ENCODE assay signal across 8 cellular contexts in genomic region chr12:14365294-14366210, GRCh38. TPM values are rescaled to one million over a fixed set of nuclear protein-coding genes. Genes with fewer than 3 reads are reported as not detected.
DNase-seq lines count a peak whose midpoint lies in the region; ATAC-seq, FAIRE-seq and TF ChIP-seq lines count a peak whose summit lies in the region.

TSS of gene ATF7IP (plus strand) at chr12:14365682. CDS start at chr12:14423916, 58,234 bp downstream.

- CTCF ChIA-PET in A549 (lab: Yijun Ruan, JAX), result interaction anchor here (0.6 to 2.2 kb wide), 14 partner anchors 10 to 1534 kb away, joined by 3 to 7 read pairs (median 3); no protein-coding TSS in a partner anchor

- H3K27me3 ChIP-seq in bronchial epithelial cell (ENCODE audit: control insufficient read depth, insufficient read depth, low read length) (no peaks in the 10 kb centered on the region), small intestine (ENCODE audit: control insufficient read depth in 2 of 2, insufficient read depth in 2 of 2, low read length in 2 of 2) (no peaks in the 10 kb centered on the region)

- H3K4me3 ChIP-seq in A549 (peak within 1 kb of the TSS; percentile 59), WI38 (ENCODE audit: low read depth, low read length) (peak within 1 kb of the TSS; percentile 75), bronchial epithelial cell (ENCODE audit: low read depth, low read length) (peak within 1 kb of the TSS; percentile 75), small intestine (ENCODE audit: low read depth in 1 of 2, low read length in 2 of 2) (peak within 1 kb of the TSS; percentile 34 to 90)

- TF ChIP-seq POLR2A in A549 (IDR thresholded peaks at IDR 0.05; ENCODE audit: low read length), result peak; percentile 77
- peak; percentile 60 for TF ChIP-seq POLR2A in GM18526 (IDR thresholded peaks at IDR 0.05; ENCODE audit: extremely low read depth, insufficient read length)

- TF ChIP-seq CTCF in A549 (IDR thresholded peaks at IDR 0.05) (peak; percentile 54), WI38 (IDR thresholded peaks at IDR 0.05; ENCODE audit: low read depth, low read length) (no peak), bronchial epithelial cell (IDR thresholded peaks at IDR 0.05; ENCODE audit: insufficient read depth, low read length, severe bottlenecking) (peak; percentile 25)

- peak within 1 kb of the TSS; percentile 61 for H3K4me2 ChIP-seq in A549

- TF ChIP-seq RAD21 in A549 (conservative IDR thresholded peaks at IDR 0.05 in 1 of 2, IDR thresholded peaks at IDR 0.05 in 1 of 2), result peak; percentile 46 to 50

- FAIRE-seq in A549 (lab: Jason Lieb, UNC) (peak; percentile 82), bronchial epithelial cell (lab: Jason Lieb, UNC) (peak; percentile 70), small intestine (lab: Jason Lieb, UNC) (peak; percentile 86)

- POLR2A ChIA-PET in A549 (lab: Yijun Ruan, JAX), result interaction anchor here (0.6 to 1.7 kb wide), 18 partner anchors 10 to 1297 kb away, joined by 3 to 24 read pairs (median 5); partner anchors contain the start of genes C12orf60 and WBP11

- DNase-seq in A549 (ENCODE audit: low read depth in 1 of 2, low spot score in 1 of 2), result peak; percentile 99 to 100
- DNase-seq in NCI-H2171 treated with DMSO at 0.1 percent for 48 hours (lab: John Stamatoyannopoulos, UW), result peak; percentile 91
- peak; percentile 92 for DNase-seq in bronchial epithelial cell (ENCODE audit: low read depth)
- peak; percentile 98 for DNase-seq in iPS-NIHi11 (ENCODE audit: low spot score)
- DNase-seq in small intestine, result peak; percentile 99

- H3K27ac ChIP-seq in A549, result peak within 1 kb of the TSS; percentile 86 to 94
- H3K27ac ChIP-seq in small intestine (ENCODE audit: low read depth in 1 of 2, low read length in 1 of 2), result peak within 1 kb of the TSS; percentile 67 to 100

- no peak for TF ChIP-seq EP300 in A549 (IDR thresholded peaks at IDR 0.05)

- H3K36me3 ChIP-seq in bronchial epithelial cell (ENCODE audit: control insufficient read depth, insufficient read depth, low read length), result no peaks in the 10 kb centered on the region
- no peaks in the 10 kb centered on the region for H3K36me3 ChIP-seq in small intestine (ENCODE audit: control insufficient read depth in 2 of 2, insufficient read depth in 2 of 2, low read length in 2 of 2)

- peak; percentile 98 to 99 for ATAC-seq in A549
- ATAC-seq in HG03066 (IDR thresholded peaks at IDR 0.05; ENCODE audit: low read depth, unreplicated experiment), result peak; percentile 64

- H3K4me1 ChIP-seq in A549 (no peaks in the 10 kb centered on the region), small intestine (ENCODE audit: control insufficient read depth in 2 of 2, insufficient read depth in 1 of 2, low read depth in 1 of 2, low read length in 1 of 2) (peaks cover 0 to 2% of the 10 kb centered on the region in 2 donors)

- WGBS in A549 (ENCODE audit: missing lambda C conversion rate), result under 1% methylated on average over 55 of the region's 55 CpGs
- 0 to 1% (median 0%) methylated on average over 55 of the region's 55 CpGs for WGBS in small intestine, 3 donors

- no peaks in the 10 kb centered on the region for H3K9me3 ChIP-seq in A549
- no peaks in the 10 kb centered on the region for H3K9me3 ChIP-seq in small intestine (ENCODE audit: control insufficient read depth, low read depth)

TF ChIP-seq in A549, 52 proteins besides CTCF, POLR2A, EP300 and RAD21:
- TF ChIP-seq PHF8 (IDR thresholded peaks at IDR 0.05; ENCODE audit: borderline replicate concordance, low read depth) (peak; percentile 61), MAFK (IDR thresholded peaks at IDR 0.05; ENCODE audit: partially characterized antibody) (peak; percentile 40), KDM5A (IDR thresholded peaks at IDR 0.05) (no peak), USF2 (IDR thresholded peaks at IDR 0.05) (peak; percentile 92), NFE2L2 (conservative IDR thresholded peaks at IDR 0.05; ENCODE audit: low read length) (no peak), HOXA7 (CRISPR knock-in tag; IDR thresholded peaks at IDR 0.05) (no peak), HOXB5 (CRISPR knock-in tag; IDR thresholded peaks at IDR 0.05) (0 out of 2 replicates have a peak, but pooled peaks have one; percentile 44), RFX5 (IDR thresholded peaks at IDR 0.05) (peak; percentile 12; the same call in 1 of the 2 replicates), CHD4 (IDR thresholded peaks at IDR 0.05; ENCODE audit: borderline replicate concordance) (0 out of 2 replicates have a peak, but pooled peaks have one; percentile 8), MYC (IDR thresholded peaks at IDR 0.05; ENCODE audit: borderline replicate concordance, low read length) (peak; percentile 82; the same call in 1 of the 2 replicates), EHMT2 (IDR thresholded peaks at IDR 0.05; ENCODE audit: low read depth) (no peak), BHLHE40 (IDR thresholded peaks at IDR 0.05; ENCODE audit: low read depth, low read length) (peak; percentile 45; the same call in 1 of the 2 replicates), EHF (CRISPR knock-in tag; IDR thresholded peaks at IDR 0.05) (no peak), JUN (IDR thresholded peaks at IDR 0.05) (peak; percentile 91 to 94; a peak in 4 of 5 replicates), E2F6 (IDR thresholded peaks at IDR 0.05; ENCODE audit: borderline replicate concordance, low read depth) (peak; percentile 93), BCL3 (IDR thresholded peaks at IDR 0.05) (peak; percentile 77; the same call in 2 of the 3 replicates), MAX (IDR thresholded peaks at IDR 0.05) (peak; percentile 97)

RNA-seq across cellular contexts. Expression of gene ATF7IP, which starts in this region (rescaled TPM):
- 14.2 and 15.2 TPM in 2 replicates for polyA plus RNA-seq in A549 (2011; rRNA removed)
- polyA plus RNA-seq in A549 (2012; cell fraction: cytosol; rRNA removed), result 2.4 and 2.9 TPM in 2 replicates
- polyA plus RNA-seq in A549 (2012; cell fraction: nucleus; rRNA removed), result 4.5 and 9.7 TPM in 2 replicates
- 5.6 to 7.1 TPM (median 6.4 TPM) in 3 replicates for polyA plus RNA-seq in A549 (2017; fragmentation: RNase III; extraction: RNeasy Plus Mini Kit Qiagen cat#74134 plus additional on column Dnase treatment)
- 36.1 and 40.7 TPM in 2 replicates for polyA minus RNA-seq in A549 (2011; rRNA and poly(A)+ RNA removed)
- total RNA-seq in bronchial epithelial cell, result 13.1 and 22.4 TPM in 2 replicates
- polyA plus RNA-seq in small intestine, result 1 to 10 TPM; 3.5 to 7.8 (median 3.6) TPM

Comparison
In these comparisons a context has a peak if more than half of its experiments do, and no peak if none do; other contexts are left out.
1. Peak in every context shown above with its lines: DNase-seq, ATAC-seq, H3K4me3 ChIP-seq and H3K27ac ChIP-seq.